18 cellular contexts compared by ENCODE assay signal in the genomic region with DNA sequence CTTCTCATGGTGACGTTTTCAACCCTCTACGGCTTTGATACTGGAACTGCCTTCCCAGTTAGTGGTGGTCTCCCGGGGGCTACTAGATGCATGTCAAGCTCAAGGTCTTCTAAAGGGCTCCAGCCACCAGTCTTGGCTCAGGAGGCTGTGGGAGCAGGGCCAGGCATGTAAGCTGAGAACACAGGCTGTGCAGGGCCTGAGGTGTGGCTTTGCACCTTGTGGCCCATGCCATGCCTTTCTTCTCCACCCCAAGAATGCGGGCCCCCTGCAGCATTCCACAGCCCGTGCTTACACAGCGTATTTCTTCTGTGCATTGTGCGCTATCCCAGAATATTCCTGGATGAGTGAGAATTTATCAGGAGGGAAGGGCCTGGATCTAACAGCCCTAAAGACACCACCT.
"Had no signal": no experiment of that assay in that cellular context is flagged by ENCODE, and none has a peak within 500 bp of the region (broad histone marks: within the 10 kb centered on the region; RNA-seq: fewer than 3 reads in every experiment).

No MANE protein-coding gene starts in this region.

- FAIRE-seq: bronchial epithelial cell, endothelial cell of umbilical vein, islet of Langerhans had no signal

- DNase-seq: activated B cell treated with CpG ODN at 0.5 μM for 24 hours; activated CD4-positive, alpha-beta memory T cell treated with anti-CD3 and anti-CD28 coated beads for 36 hours; activated CD4-positive, alpha-beta T cell treated with anti-CD3 and anti-CD28 coated beads for 4 hours; dermis blood vessel endothelial cell; effector memory CD4-positive, alpha-beta T cell; hippocampal formation; stimulated activated CD4-positive, alpha-beta T cell treated with anti-CD3 and anti-CD28 coated beads, Interleukin-12 subunit alpha, Interleukin-12 subunit beta, amount 100 ng/mL, for 4 hours; stimulated activated CD4-positive, alpha-beta T cell treated with anti-CD3 and anti-CD28 coated beads, Interleukin-1b, Interleukin-23, amount 100 ng/mL, for 48 hours; stimulated activated CD8-positive, alpha-beta memory T cell treated with anti-CD3 and anti-CD28 coated beads, Interleukin-4, amount 100 ng/mL, for 48 hours; stimulated activated naive CD4-positive, alpha-beta T cell treated with Interleukin-2 at 50 U/mL for 16 hours; T-helper 1 cell; T-helper 9 cell had no signal

- H3K36me3 ChIP-seq: esophagus muscularis mucosa, suprapubic skin, transverse colon had no signal

- H3K4me3 ChIP-seq: esophagus muscularis mucosa, suprapubic skin, transverse colon had no signal

- H3K9me3 ChIP-seq: esophagus muscularis mucosa, suprapubic skin, transverse colon had no signal

- H3K27ac ChIP-seq: esophagus muscularis mucosa, suprapubic skin, transverse colon had no signal

- H3K27me3 ChIP-seq: esophagus muscularis mucosa, suprapubic skin, transverse colon had no signal
